In genomic region chr19:56332695-56333094, GRCh38 we compare ENCODE assay signal across 3 cellular contexts.
TF ChIP-seq lines count a peak whose summit lies in the region.

No MANE protein-coding gene starts in this region.

TF ChIP-seq in HepG2, 621 proteins besides CTCF, POLR2A, EP300 and RAD21:
- TF ChIP-seq AGO1 (IDR thresholded peaks at IDR 0.05; ENCODE audit: low read depth, low read length, poor library complexity, severe bottlenecking) (no peak), ZNF337 (CRISPR knock-in tag; IDR thresholded peaks at IDR 0.05; ENCODE audit: borderline replicate concordance, low read depth) (peak; percentile 77; the same call in 1 of the 2 replicates)

TF ChIP-seq in A549, 52 proteins besides CTCF, POLR2A, EP300 and RAD21:
- TF ChIP-seq EHF (CRISPR knock-in tag; IDR thresholded peaks at IDR 0.05) (no peak), MAFK (IDR thresholded peaks at IDR 0.05; ENCODE audit: partially characterized antibody) (no peak), RFX5 (IDR thresholded peaks at IDR 0.05) (no peak), SMC3 (IDR thresholded peaks at IDR 0.05) (no peak), MYC (IDR thresholded peaks at IDR 0.05; ENCODE audit: borderline replicate concordance, low read length) (no peak), CHD2 (IDR thresholded peaks at IDR 0.05; ENCODE audit: low read length, partially characterized antibody) (no peak), CEBPB (IDR thresholded peaks at IDR 0.05) (no peak), HEYL (CRISPR knock-in tag; IDR thresholded peaks at IDR 0.05) (no peak), POLR2AphosphoS2 (conservative IDR thresholded peaks at IDR 0.05; ENCODE audit: low read length) (no peak), EHMT2 (IDR thresholded peaks at IDR 0.05; ENCODE audit: low read depth) (no peak), BCL3 (IDR thresholded peaks at IDR 0.05) (no peak), TFCP2L1 (CRISPR knock-in tag; IDR thresholded peaks at IDR 0.05) (no peak), HOXA7 (CRISPR knock-in tag; IDR thresholded peaks at IDR 0.05) (no peak), HOXB5 (CRISPR knock-in tag; IDR thresholded peaks at IDR 0.05) (no peak), ZFP36 (IDR thresholded peaks at IDR 0.05; ENCODE audit: borderline replicate concordance, partially characterized antibody) (no peak)

TF ChIP-seq in HEK293, 187 proteins besides CTCF, POLR2A, EP300 and RAD21:
- TF ChIP-seq ZBTB20 (tag by site-specific recombination; IDR thresholded peaks at IDR 0.05): no peak
- TF ChIP-seq SETDB1 (IDR thresholded peaks at IDR 0.05; ENCODE audit: insufficient read length, low read length): peak; percentile 73
- no peak for TF ChIP-seq ZSCAN30 (tag by site-specific recombination; IDR thresholded peaks at IDR 0.05)
- no peak for TF ChIP-seq ZNF133 (tag by site-specific recombination; IDR thresholded peaks at IDR 0.05)
- no peak for TF ChIP-seq ZNF654 (tag by site-specific recombination; IDR thresholded peaks at IDR 0.05; ENCODE audit: low read depth)
- TF ChIP-seq PRDM1 (tag by site-specific recombination; IDR thresholded peaks at IDR 0.05): no peak
- TF ChIP-seq ZNF132 (tag by site-specific recombination; IDR thresholded peaks at IDR 0.05; ENCODE audit: borderline replicate concordance): no peak
